In genomic region chr6:52284460-52285173, GRCh38 we compare ENCODE assay signal across 1 cellular context.
TF ChIP-seq lines count a peak whose summit lies in the region.

MCM3 (minus strand) TSS chr6:52284742; CDS start chr6:52284674, 68 bp downstream.

TF ChIP-seq in H1, 55 proteins besides CTCF, POLR2A, EP300 and RAD21 (continued from another document):
- TF ChIP-seq MAX (IDR thresholded peaks at IDR 0.05) = peak; percentile 87
- TF ChIP-seq RBBP5 (IDR thresholded peaks at IDR 0.05; ENCODE audit: borderline replicate concordance, low read depth, low read length) = peak; percentile 13; the same call in 1 of the 2 replicates
- TF ChIP-seq CHD7 (IDR thresholded peaks at IDR 0.05; ENCODE audit: insufficient replicate concordance, low read length) = no peak
- TF ChIP-seq TCF12 (IDR thresholded peaks at IDR 0.05; ENCODE audit: low read depth, low read length) = no peak
- TF ChIP-seq GTF2F1 (IDR thresholded peaks at IDR 0.05; ENCODE audit: borderline replicate concordance, low read depth, low read length) = peak; percentile 56; the same call in 1 of the 2 replicates
- TF ChIP-seq CTBP2 (IDR thresholded peaks at IDR 0.05; ENCODE audit: borderline replicate concordance, insufficient read depth, insufficient read length, low read length) = no peak
- no peak for TF ChIP-seq ATF3 (IDR thresholded peaks at IDR 0.05; ENCODE audit: insufficient read depth, low read depth, low read length)
- no peak for TF ChIP-seq TEAD4 (IDR thresholded peaks at IDR 0.05; ENCODE audit: low read depth, low read length)
- TF ChIP-seq SP2 (IDR thresholded peaks at IDR 0.05; ENCODE audit: low read length) = peak; percentile 38; the same call in 1 of the 2 replicates
- TF ChIP-seq SP1 (IDR thresholded peaks at IDR 0.05; ENCODE audit: low read depth, low read length) = peak; percentile 93
- TF ChIP-seq PHF8 (conservative IDR thresholded peaks at IDR 0.05; ENCODE audit: low read depth, low read length) = peak; percentile 96
- TF ChIP-seq CBX5 (IDR thresholded peaks at IDR 0.05; ENCODE audit: low read depth, low read length) = no peak
- TF ChIP-seq KDM1A (IDR thresholded peaks at IDR 0.05; ENCODE audit: borderline replicate concordance, low read length) = no peak
- TF ChIP-seq CEBPB (IDR thresholded peaks at IDR 0.05; ENCODE audit: low read depth, low read length) = no peak
- peak; percentile 46 for TF ChIP-seq KDM4A (IDR thresholded peaks at IDR 0.05; ENCODE audit: low read depth, low read length, severe bottlenecking)
- no peak for TF ChIP-seq POU5F1 (IDR thresholded peaks at IDR 0.05; ENCODE audit: low read depth, low read length)
- no peak for TF ChIP-seq BACH1 (IDR thresholded peaks at IDR 0.05; ENCODE audit: low read length)
- TF ChIP-seq FOSL1 (IDR thresholded peaks at IDR 0.05; ENCODE audit: insufficient read depth, low read depth, low read length) = no peak
- no peak for TF ChIP-seq NANOG (IDR thresholded peaks at IDR 0.05; ENCODE audit: insufficient read depth, low read depth, low read length, poor library complexity, severe bottlenecking)
- no peak for TF ChIP-seq CHD1 (IDR thresholded peaks at IDR 0.05; ENCODE audit: low read depth, low read length)
- TF ChIP-seq SUZ12 (IDR thresholded peaks at IDR 0.05; ENCODE audit: low read length) = no peak
- TF ChIP-seq EGR1 (IDR thresholded peaks at IDR 0.05; ENCODE audit: borderline replicate concordance, low read depth, low read length) = no peak
- no peak for TF ChIP-seq HDAC2 (IDR thresholded peaks at IDR 0.05; ENCODE audit: borderline replicate concordance in 1 of 2, low read depth in 2 of 2, low read length in 2 of 2)
- TF ChIP-seq RFX5 (IDR thresholded peaks at IDR 0.05; ENCODE audit: borderline replicate concordance, low read depth, low read length) = no peak
- TF ChIP-seq SAP30 (IDR thresholded peaks at IDR 0.05; ENCODE audit: insufficient read depth, insufficient replicate concordance, low read length) = no peak
- peak in 1 of 2 experiments; percentile 73; a peak in 2 of 4 replicates for TF ChIP-seq SIN3A (conservative IDR thresholded peaks at IDR 0.05 in 1 of 2, IDR thresholded peaks at IDR 0.05 in 1 of 2; ENCODE audit: low read depth in 1 of 2, low read length in 2 of 2)
- TF ChIP-seq GABPA (IDR thresholded peaks at IDR 0.05; ENCODE audit: borderline replicate concordance, insufficient read depth, low read length) = no peak
- TF ChIP-seq MAFK (IDR thresholded peaks at IDR 0.05; ENCODE audit: low read depth, low read length) = no peak
- TF ChIP-seq SP4 (IDR thresholded peaks at IDR 0.05; ENCODE audit: low read length) = no peak; the same call in 1 of the 2 replicates
- no peak for TF ChIP-seq RXRA (IDR thresholded peaks at IDR 0.05; ENCODE audit: insufficient read depth, low read depth, low read length)
- TF ChIP-seq YY1 (IDR thresholded peaks at IDR 0.05; ENCODE audit: low read depth, low read length) = 0 out of 2 replicates have a peak, but pooled peaks have one; percentile 24
- TF ChIP-seq SIRT6 (IDR thresholded peaks at IDR 0.05; ENCODE audit: low read length) = no peak
- TF ChIP-seq CHD2 (IDR thresholded peaks at IDR 0.05; ENCODE audit: low read length) = peak; percentile 70; the same call in 1 of the 2 replicates
- no peak for TF ChIP-seq SRF (IDR thresholded peaks at IDR 0.05; ENCODE audit: low read depth, low read length)
- peak; percentile 85 for TF ChIP-seq TBP (IDR thresholded peaks at IDR 0.05; ENCODE audit: low read depth, low read length)
- TF ChIP-seq NRF1 (IDR thresholded peaks at IDR 0.05; ENCODE audit: low read depth, low read length) = no peak
- TF ChIP-seq ASH2L (IDR thresholded peaks at IDR 0.05; ENCODE audit: low read length) = peak; percentile 86
- TF ChIP-seq KDM5A (IDR thresholded peaks at IDR 0.05; ENCODE audit: low read length) = peak; percentile 38; the same call in 1 of the 2 replicates
- TF ChIP-seq CREB1 (IDR thresholded peaks at IDR 0.05) = peak; percentile 62; the same call in 1 of the 2 replicates
- TF ChIP-seq EZH2 (IDR thresholded peaks at IDR 0.05; ENCODE audit: low read depth, low read length, severe bottlenecking) = no peak
- peak; percentile 45; the same call in 1 of the 2 replicates for TF ChIP-seq JUND (IDR thresholded peaks at IDR 0.05; ENCODE audit: low read length)
- peak; percentile 61 for TF ChIP-seq SIX5 (IDR thresholded peaks at IDR 0.05; ENCODE audit: low read depth, low read length)
- TF ChIP-seq TAF7 (optimal IDR thresholded peaks at IDR 0.05; ENCODE audit: borderline replicate concordance, low read depth, low read length) = peak; percentile 25
- TF ChIP-seq USF2 (IDR thresholded peaks at IDR 0.05; ENCODE audit: low read length) = no peak
- no peak for TF ChIP-seq JUN (IDR thresholded peaks at IDR 0.05; ENCODE audit: low read depth, low read length)
